22 cellular contexts compared by ENCODE assay signal in the genomic region with DNA sequence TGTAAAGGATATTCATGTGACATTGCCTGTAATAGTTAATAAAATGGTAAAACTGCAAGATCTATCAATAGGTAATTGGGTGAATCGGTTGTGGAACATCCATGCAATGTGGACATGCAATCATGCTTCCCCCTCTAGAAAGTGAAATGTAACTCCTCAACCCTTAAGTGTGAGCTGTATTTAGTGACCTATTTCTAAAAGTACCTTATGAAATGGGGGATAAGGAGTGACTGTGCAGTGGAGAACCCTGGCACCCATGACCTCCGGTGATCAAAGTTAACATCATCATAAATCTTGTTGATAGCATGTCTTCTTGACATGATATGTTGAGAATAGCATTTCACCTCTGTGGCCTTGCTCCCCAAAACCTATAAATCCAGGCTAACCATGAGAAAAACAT.
"Had no signal": no experiment of that assay in that cellular context is flagged by ENCODE, and none has a peak within 500 bp of the region (broad histone marks: within the 10 kb centered on the region; RNA-seq: fewer than 3 reads in every experiment).

No MANE protein-coding gene starts in this region.

- DNase-seq: stimulated activated CD4-positive, alpha-beta T cell treated with anti-CD3 and anti-CD28 coated beads, Interleukin-2, amount 100 ng/mL, for 48 hours; stimulated activated CD4-positive, alpha-beta T cell treated with anti-CD3 and anti-CD28 coated beads, Interleukin-4, amount 100 ng/mL, for 1 hour; stimulated activated CD4-positive, alpha-beta T cell treated with anti-CD3 and anti-CD28 coated beads, Interleukin-4, amount 100 ng/mL, for 24 hours; stimulated activated CD4-positive, alpha-beta T cell treated with anti-CD3 and anti-CD28 coated beads, Interleukin-4, amount 100 ng/mL, for 4 hours; stimulated activated CD8-positive, alpha-beta memory T cell treated with anti-CD3 and anti-CD28 coated beads, Interleukin-4, amount 100 ng/mL, for 48 hours; stimulated activated naive B cell treated with anti-CD40 and anti-IgM and Interleukin-4, amounts not matched to agents 10 μg/mL and 1 μg/mL and 100 μg/mL, for 72 hours; stimulated activated naive CD4-positive, alpha-beta T cell; stimulated activated naive CD4-positive, alpha-beta T cell treated with Interleukin-2 at 50 U/mL for 16 hours; stimulated activated naive CD8-positive, alpha-beta T cell treated with anti-CD3 and anti-CD28 coated beads, Interleukin-15, amount 100 ng/mL, for 72 hours; stimulated activated naive CD8-positive, alpha-beta T cell treated with anti-CD3 and anti-CD28 coated beads, Interleukin-15, Interleukin-2, amounts not matched to agents 100 U/mL and 50 U/mL, for 24 hours; stomach; substantia nigra; testis; thyroid gland; tibial artery; transverse colon; trophoblast cell; upper lobe of left lung; upper lobe of right lung; uterus had no signal

- ATAC-seq: stimulated activated effector memory CD8-positive, alpha-beta T cell treated with anti-CD3 and anti-CD28 coated beads, Interleukin-12 subunit alpha, Interleukin-12 subunit beta, amount 100 ng/mL, for 72 hours; stimulated activated memory B cell treated with anti-CD40 and anti-IgM and Interleukin-4, amounts not matched to agents 10 μg/mL and 1 μg/mL and 100 μg/mL, for 72 hours; stimulated activated naive B cell treated with anti-CD40 and anti-IgM and Interleukin-4, amounts not matched to agents 10 μg/mL and 1 μg/mL and 100 μg/mL, for 72 hours; stimulated activated naive CD8-positive, alpha-beta T cell treated with anti-CD3 and anti-CD28 coated beads, Interleukin-15, amount 100 ng/mL, for 72 hours; stimulated activated naive CD8-positive, alpha-beta T cell treated with anti-CD3 and anti-CD28 coated beads, Interleukin-15, Interleukin-2, amounts not matched to agents 100 U/mL and 50 U/mL, for 24 hours; upper lobe of right lung had no signal
